ENCODE assay signal across 14 cellular contexts in genomic region chr1:151547900-151548230, GRCh38. TPM values are rescaled to one million over a fixed set of nuclear protein-coding genes. Genes with fewer than 3 reads are reported as not detected.
DNase-seq lines count a peak whose midpoint lies in the region; ATAC-seq and TF ChIP-seq lines count a peak whose summit lies in the region.
"Had no signal": no experiment of that assay in that cellular context is flagged by ENCODE, and none has a peak within 500 bp of the region (broad histone marks: within the 10 kb centered on the region; RNA-seq: fewer than 3 reads in every experiment).

No MANE protein-coding gene starts in this region.

- H3K4me1 ChIP-seq in left ventricle myocardium inferior (peaks cover 14% of the 10 kb centered on the region), heart left ventricle (peaks cover 0 to 14% (median 5%) of the 10 kb centered on the region in 12 donors), esophagus muscularis mucosa (peaks cover 14 to 48% (median 39%) of the 10 kb centered on the region in 4 donors), neural progenitor cell (peaks cover 18% of the 10 kb centered on the region), urinary bladder (ENCODE audit: insufficient read depth) (no peaks in the 10 kb centered on the region), Karpas-422 (ENCODE audit: low read length) (no peaks in the 10 kb centered on the region)

- H3K36me3 Mint-ChIP-seq in neural progenitor cell = peaks cover 4% of the 10 kb centered on the region

- H3K36me3 ChIP-seq in left ventricle myocardium inferior (no peaks in the 10 kb centered on the region), heart left ventricle (no peaks in the 10 kb centered on the region), esophagus muscularis mucosa (no peaks in the 10 kb centered on the region), neural progenitor cell (no peaks in the 10 kb centered on the region), urinary bladder (ENCODE audit: insufficient read depth) (no peaks in the 10 kb centered on the region), Karpas-422 (ENCODE audit: insufficient read depth, low read length) (no peaks in the 10 kb centered on the region)
- H3K36me3 ChIP-seq: vagina had no signal

- no peak overlapping the region for H3K27ac Mint-ChIP-seq in neural progenitor cell
- H3K27ac Mint-ChIP-seq: activated B cell treated with CpG ODN at 0.5 μM for 24 hours had no signal

- no peaks in the 10 kb centered on the region for H3K27me3 ChIP-seq in left ventricle myocardium inferior (ENCODE audit: low read depth)
- H3K27me3 ChIP-seq in heart left ventricle = no peaks in the 10 kb centered on the region
- H3K27me3 ChIP-seq in esophagus muscularis mucosa = no peaks in the 10 kb centered on the region
- H3K27me3 ChIP-seq in neural progenitor cell = no peaks in the 10 kb centered on the region
- H3K27me3 ChIP-seq in Karpas-422 (ENCODE audit: low read length) = no peaks in the 10 kb centered on the region
- H3K27me3 ChIP-seq: vagina had no signal

- TF ChIP-seq POLR2A in heart left ventricle (IDR thresholded peaks at IDR 0.05) = no peak
- no peak for TF ChIP-seq POLR2A in esophagus muscularis mucosa (IDR thresholded peaks at IDR 0.05; ENCODE audit: low read depth)

- intact Hi-C loops in left ventricle myocardium inferior (cut with micrococcal nuclease) (no loop called here), heart left ventricle (cut with DNase I) (loop anchor here in 1 of 10 donors (10.0 kb wide), 1 partner anchor 103 kb away; no protein-coding TSS in a partner anchor), esophagus muscularis mucosa (cut with DNase I) (loop anchor here (5.0 kb wide), 1 partner anchor 91 kb away; the partner anchor contains the start of gene POGZ)

- no peaks in the 10 kb centered on the region for H3K9me3 Mint-ChIP-seq in neural progenitor cell
- H3K9me3 Mint-ChIP-seq: activated B cell treated with CpG ODN at 0.5 μM for 24 hours had no signal

- H3K4me1 Mint-ChIP-seq in neural progenitor cell = peaks cover 25% of the 10 kb centered on the region
- H3K4me1 Mint-ChIP-seq: activated B cell treated with CpG ODN at 0.5 μM for 24 hours had no signal

- H3K27ac ChIP-seq in left ventricle myocardium inferior (replicated peaks) (peak overlapping the region; percentile 32), heart left ventricle (peak overlapping the region in 2 of 12 donors; percentile 5 to 67), esophagus muscularis mucosa (replicated peaks in 1 of 4) (peak overlapping the region; percentile 66 to 81 (median 74)), neural progenitor cell (peak overlapping the region; percentile 45), urinary bladder (ENCODE audit: low read depth) (peak overlapping the region; percentile 4), Karpas-422 (ENCODE audit: low read length) (no peak overlapping the region)

- H2AFZ ChIP-seq in neural progenitor cell (replicated peaks) (no peak overlapping the region), Karpas-422 (ENCODE audit: low read length) (no peak overlapping the region)

- H3K4me3 Mint-ChIP-seq in neural progenitor cell = no peak overlapping the region
- H3K4me3 Mint-ChIP-seq: activated B cell treated with CpG ODN at 0.5 μM for 24 hours had no signal

- no peak overlapping the region for H3K4me2 ChIP-seq in neural progenitor cell
- no peak overlapping the region for H3K4me2 ChIP-seq in Karpas-422 (ENCODE audit: low read depth, low read length, poor library complexity, severe bottlenecking)

- H3K4me3 ChIP-seq in left ventricle myocardium inferior (no peak overlapping the region), heart left ventricle (no peak overlapping the region), esophagus muscularis mucosa (no peak overlapping the region), neural progenitor cell (no peak overlapping the region), urinary bladder (ENCODE audit: low read depth, low read length) (no peak overlapping the region), Karpas-422 (ENCODE audit: low read length) (no peak overlapping the region)
- H3K4me3 ChIP-seq: vagina had no signal

- 95 to 99% (median 96%) methylated on average over 3 of the region's 3 CpGs for whole genome bisulfite sequencing in heart left ventricle, 4 donors
- WGBS in esophagus muscularis mucosa = 97% methylated on average over 3 of the region's 3 CpGs
- WGBS in urinary bladder = 96% methylated on average over 3 of the region's 3 CpGs

- no peak overlapping the region for H3K9ac ChIP-seq in neural progenitor cell
- no peak overlapping the region for H3K9ac ChIP-seq in Karpas-422 (ENCODE audit: low read length)

- TF ChIP-seq CTCF in left ventricle myocardium inferior (IDR thresholded peaks at IDR 0.05; ENCODE audit: borderline replicate concordance) (no peak), heart left ventricle (IDR thresholded peaks at IDR 0.05) (no peak), esophagus muscularis mucosa (IDR thresholded peaks at IDR 0.05) (no peak), neural progenitor cell (IDR thresholded peaks at IDR 0.05) (no peak)

- peaks cover 12% of the 10 kb centered on the region for H3K79me2 ChIP-seq in neural progenitor cell (ENCODE audit: low read depth)
- no peaks in the 10 kb centered on the region for H3K79me2 ChIP-seq in Karpas-422 (ENCODE audit: low read length)

- H3F3A ChIP-seq in neural progenitor cell (ENCODE audit: low read depth) = peaks cover 15% of the 10 kb centered on the region

- no peak for ATAC-seq in heart left ventricle

- TF ChIP-seq EP300 in esophagus muscularis mucosa (IDR thresholded peaks at IDR 0.05) = no peak

- H3K9me3 ChIP-seq in left ventricle myocardium inferior (replicated peaks) (no peaks in the 10 kb centered on the region), heart left ventricle (no peaks in the 10 kb centered on the region), esophagus muscularis mucosa (no peaks in the 10 kb centered on the region), neural progenitor cell (ENCODE audit: low read depth) (no peaks in the 10 kb centered on the region), Karpas-422 (ENCODE audit: low read length) (no peaks in the 10 kb centered on the region)
- H3K9me3 ChIP-seq: vagina had no signal

- no peaks in the 10 kb centered on the region for H3K9me2 ChIP-seq in Karpas-422 (replicated peaks; ENCODE audit: insufficient read depth, low read length)

- DNase-seq in left ventricle myocardium inferior = no peak
- DNase-seq in heart left ventricle = no peak
- DNase-seq in esophagus muscularis mucosa (ENCODE audit: extremely low spot score) = no peak
- no peak for DNase-seq in neural progenitor cell (ENCODE audit: low spot score)
- DNase-seq in HUDEP-2 (lab: John Stamatoyannopoulos, UW; ENCODE audit: unreplicated experiment in 76 of 76) = no peak
- no peak for DNase-seq in Karpas-422
- DNase-seq in stimulated activated CD4-positive, alpha-beta T cell treated with anti-CD3 and anti-CD28 coated beads, Interleukin-4, amount 100 ng/mL, for 24 hours = no peak
- DNase-seq: ACHN, activated B cell treated with CpG ODN at 0.5 μM for 24 hours, NCI-H1092 treated with DMSO at 0.1 percent for 48 hours, NCI-H510A, SHP77 had no signal

- peaks cover 5% of the 10 kb centered on the region for H3K27me3 Mint-ChIP-seq in neural progenitor cell (ENCODE audit: insufficient read depth, low read depth)
- H3K27me3 Mint-ChIP-seq: activated B cell treated with CpG ODN at 0.5 μM for 24 hours had no signal

- no peaks in the 10 kb centered on the region for H4K20me1 ChIP-seq in neural progenitor cell (ENCODE audit: low read depth)
- no peaks in the 10 kb centered on the region for H4K20me1 ChIP-seq in Karpas-422 (ENCODE audit: insufficient read depth, low read depth, low read length)

RNA-seq across cellular contexts. Expression of gene TUFT1, which starts 7.8 kb away (rescaled TPM):
- total RNA-seq in left ventricle myocardium inferior = 3.6 TPM
- total RNA-seq in heart left ventricle = 10 to 100 TPM in 1 of 9 donors, 1 to 10 TPM in 8; 2.1 to 13.6 (median 4.3) TPM
- polyA plus RNA-seq in heart left ventricle = 1 to 10 TPM; 2.4 to 5.0 TPM
- 10 to 100 TPM; 10.4 to 24.2 (median 15.9) TPM for total RNA-seq in esophagus muscularis mucosa
- 9.3 and 10.0 TPM in 2 replicates for total RNA-seq in neural progenitor cell (ENCODE audit: low replicate concordance)
- total RNA-seq in urinary bladder = 9.7 TPM
- polyA plus RNA-seq in urinary bladder = 8.5 TPM
- not detected in 2 replicates for total RNA-seq in Karpas-422 (2014; rRNA removed; shearing (Covaris generic); ENCODE audit: low replicate concordance)

RNA-seq across cellular contexts. Expression of gene CGN, which starts 36.7 kb away (rescaled TPM):
- total RNA-seq in left ventricle myocardium inferior (0.52 TPM), heart left ventricle (10 to 100 TPM in 1 of 9 donors, under 1 TPM in 4, not detected in 4; 0.09 to 21.0 (median 0.29) TPM), esophagus muscularis mucosa (1 to 10 TPM in 2 of 4 donors, under 1 TPM in 2; 0.42 to 3.1 (median 0.94) TPM), neural progenitor cell (ENCODE audit: low replicate concordance) (5.4 and 12.4 TPM in 2 replicates), urinary bladder (5.9 TPM)
- polyA plus RNA-seq in heart left ventricle (under 1 TPM; 0.08 to 0.18 TPM), urinary bladder (5.5 TPM)
- 0.22 TPM in 1 of 2 replicates, not detected in the other for total RNA-seq in Karpas-422 (2014; rRNA removed; shearing (Covaris generic); ENCODE audit: low replicate concordance)
